ENCODE assay signal across 8 cellular contexts in the genomic region with DNA sequence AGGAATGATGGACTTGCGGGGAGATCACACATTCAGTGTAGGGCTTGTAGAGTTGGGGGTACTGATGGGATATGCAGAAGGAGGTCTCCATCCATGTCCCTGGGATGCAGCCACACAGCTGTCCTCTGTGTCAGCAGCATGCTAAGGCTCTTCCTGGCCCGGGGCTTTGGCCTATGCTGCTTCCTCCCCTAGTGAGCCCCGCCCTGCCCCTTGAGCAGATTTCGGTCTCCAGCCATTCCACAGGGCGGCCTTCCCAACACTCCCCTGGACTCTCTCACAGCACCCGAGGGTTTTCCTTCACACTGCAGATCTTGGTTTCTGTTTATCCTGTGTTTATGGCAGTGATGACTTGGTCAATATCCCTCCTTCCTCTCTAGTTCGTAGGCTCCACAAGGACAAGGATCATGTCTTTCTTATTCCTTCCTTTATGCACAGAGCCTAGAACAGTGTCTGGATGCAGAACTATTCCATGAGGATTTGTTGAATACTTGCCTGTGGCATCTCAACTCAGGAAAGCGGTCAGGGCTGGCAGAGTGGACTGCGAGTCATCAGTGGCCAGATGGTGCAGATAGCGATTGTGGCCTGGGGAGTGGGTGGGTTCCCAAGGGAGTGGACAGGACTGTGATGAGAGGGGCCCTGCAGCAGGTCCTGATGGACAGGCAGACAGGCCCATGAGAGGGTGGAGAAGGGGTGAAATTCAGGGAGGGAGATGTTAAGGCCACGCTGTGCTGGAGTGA.
DNase-seq lines count a peak whose midpoint lies in the region; ATAC-seq and TF ChIP-seq lines count a peak whose summit lies in the region.

No MANE protein-coding gene starts in this region.

- CTCF ChIA-PET in T-cell (lab: Charles Lee) = interaction anchor here in 1 of 2 donors (0.9 to 2.8 kb wide), 2 partner anchors 67 to 176 kb away, joined by 3 to 9 read pairs; partner anchors contain the start of gene ALAD

- no peaks in the 10 kb centered on the region for H3K79me2 ChIP-seq in fibroblast of lung (ENCODE audit: control insufficient read depth, insufficient read depth, low read length)

- no peaks in the 10 kb centered on the region for H3K9me3 ChIP-seq in fibroblast of lung (ENCODE audit: control insufficient read depth, insufficient read depth, low read depth, low read length)

- DNase-seq in EL = peak; percentile 71
- no peak for DNase-seq in T-cell
- peak; percentile 51 to 78 for DNase-seq in fibroblast of lung (ENCODE audit: low read depth in 2 of 2)
- DNase-seq in NCI-H524 treated with DMSO at 0.1 percent for 48 hours (lab: John Stamatoyannopoulos, UW) = no peak
- no peak for DNase-seq in stimulated activated CD4-positive, alpha-beta T cell treated with anti-CD3 and anti-CD28 coated beads, Interleukin-4, amount 100 ng/mL, for 1 hour

- no peaks in the 10 kb centered on the region for H3K36me3 Mint-ChIP-seq in T-cell

- H3K4me3 ChIP-seq in fibroblast of lung (replicated peaks in 1 of 4; ENCODE audit: control extremely low read depth in 1 of 4, insufficient read depth in 1 of 4, low read depth in 3 of 4, low read length in 4 of 4) = no peak overlapping the region
- no peak overlapping the region for H3K4me3 ChIP-seq in skin epidermis

- no peaks in the 10 kb centered on the region for H4K20me1 ChIP-seq in fibroblast of lung (ENCODE audit: control insufficient read depth, extremely low read depth, insufficient read depth, low read length)

- H3K4me1 ChIP-seq in fibroblast of lung (ENCODE audit: control insufficient read depth, extremely low read depth, insufficient read depth, low read length) = peaks cover 44% of the 10 kb centered on the region

- peak overlapping the region; percentile 98 to 99 for H3K27ac Mint-ChIP-seq in T-cell

- POLR2A ChIA-PET in T-cell (lab: Charles Lee) = interaction anchor here in 1 of 2 donors (1.2 kb wide), 1 partner anchor 57 kb away, joined by 4 read pairs; no protein-coding TSS in a partner anchor

- peaks cover 77 to 88% (median 82%) of the 10 kb centered on the region in 3 donors for H3K4me1 Mint-ChIP-seq in T-cell

- no peaks in the 10 kb centered on the region for H3K27me3 Mint-ChIP-seq in T-cell

- peak overlapping the region; percentile 2 for H3K4me2 ChIP-seq in fibroblast of lung (ENCODE audit: extremely low read depth, insufficient read depth, low read length)

- no peak overlapping the region for H2AFZ ChIP-seq in fibroblast of lung (ENCODE audit: low read length)

- H3K36me3 ChIP-seq in fibroblast of lung (ENCODE audit: control insufficient read depth, insufficient read depth, low read length) = no peaks in the 10 kb centered on the region

- peak overlapping the region; percentile 74 for H3K27ac ChIP-seq in fibroblast of lung (ENCODE audit: insufficient read depth, low read length)
- peak overlapping the region in 13 of 21 experiments; percentile 4 to 87 (median 79) for H3K27ac ChIP-seq in skin epidermis

- no peaks in the 10 kb centered on the region for H3K9me3 Mint-ChIP-seq in T-cell

- peak overlapping the region; percentile 32 for H3K9ac ChIP-seq in fibroblast of lung (ENCODE audit: insufficient read depth, low read length)

- peak overlapping the region in 2 of 3 donors; percentile 11 to 81 for H3K4me3 Mint-ChIP-seq in T-cell

- ATAC-seq in T-cell (replicated peaks in 1 of 4) (no peak), GM21619 (IDR thresholded peaks at IDR 0.05; ENCODE audit: unreplicated experiment) (no peak), HG03432 (IDR thresholded peaks at IDR 0.05; ENCODE audit: unreplicated experiment) (no peak)

- H3K27me3 ChIP-seq in fibroblast of lung (ENCODE audit: control insufficient read depth, insufficient read depth, low read length) = no peaks in the 10 kb centered on the region

- TF ChIP-seq CTCF in fibroblast of lung (conservative IDR thresholded peaks at IDR 0.05 in 1 of 2, IDR thresholded peaks at IDR 0.05 in 1 of 2; ENCODE audit: low read depth in 1 of 2, low read length in 2 of 2) = no peak

Comparison
In these comparisons a context has a peak if more than half of its experiments do, and no peak if none do; other contexts are left out.
1. DNase-seq: peak in EL (single experiment) and fibroblast of lung (2 of 2); none in T-cell (0 of 34), NCI-H524 treated with DMSO at 0.1 percent for 48 hours (single experiment) and stimulated activated CD4-positive, alpha-beta T cell treated with anti-CD3 and anti-CD28 coated beads, Interleukin-4, amount 100 ng/mL, for 1 hour (single experiment).